In genomic region chr18:12318857-12319256, GRCh38 we compare ENCODE assay signal across 19 cellular contexts. TPM values are rescaled to one million over a fixed set of nuclear protein-coding genes. Genes with fewer than 3 reads are reported as not detected.
DNase-seq lines count a peak whose midpoint lies in the region; ATAC-seq and TF ChIP-seq lines count a peak whose summit lies in the region.
"Had no signal": no experiment of that assay in that cellular context is flagged by ENCODE, and none has a peak within 500 bp of the region (broad histone marks: within the 10 kb centered on the region; RNA-seq: fewer than 3 reads in every experiment).

No MANE protein-coding gene starts in this region.

- no peak for ATAC-seq in gastroesophageal sphincter
- ATAC-seq: activated naive CD8-positive, alpha-beta T cell treated with anti-CD3 and anti-CD28 coated beads, Interleukin-2, amount 50 U/mL, for 24 hours; activated T-cell treated with anti-CD3 and anti-CD28 coated beads, Interleukin-2, amount 50 U/mL, for 4 hours; naive thymus-derived CD4-positive, alpha-beta T cell had no signal

- H3K4me1 ChIP-seq in cardiac muscle cell (ENCODE audit: low read depth) (no peaks in the 10 kb centered on the region), gastroesophageal sphincter (peaks cover 16 to 81% (median 53%) of the 10 kb centered on the region in 3 donors), stomach (peaks cover 12 to 60% (median 33%) of the 10 kb centered on the region in 4 donors), Peyer's patch (peaks cover 0 to 41% (median 0%) of the 10 kb centered on the region in 4 donors)
- H3K4me1 ChIP-seq: Caco-2 had no signal

- in situ Hi-C loops in SK-MEL-5 (cut with HindIII; ENCODE audit: low pct_unique_long_range_greater_than_20kb, low sequenced_read_pairs), result no loop called here

- no peaks in the 10 kb centered on the region for H3K9me3 ChIP-seq in cardiac muscle cell (ENCODE audit: low read depth)
- no peaks in the 10 kb centered on the region for H3K9me3 ChIP-seq in gastroesophageal sphincter
- H3K9me3 ChIP-seq in stomach, result no peaks in the 10 kb centered on the region
- H3K9me3 ChIP-seq in Peyer's patch, result no peaks in the 10 kb centered on the region
- H3K9me3 ChIP-seq: Caco-2, tibial nerve had no signal

- 28 to 34% methylated on average over 2 to 3 of the region's 5 CpGs for WGBS in gastroesophageal sphincter (ENCODE audit: low coverage in 1 of 2), 2 donors
- WGBS in stomach, 5 donors, result 61 to 85% (median 71%) methylated on average over 1 to 5 of the region's 5 CpGs

- intact Hi-C loops in cardiac septum (cut with DNase I), result loop anchor here (5.0 kb wide), 1 partner anchor 37 kb away; no protein-coding TSS in a partner anchor
- intact Hi-C loops in stomach (cut with DNase I; ENCODE audit: low total_unique reads), result no loop called here

- H3K4me3 ChIP-seq in cardiac muscle cell (no peak overlapping the region), gastroesophageal sphincter (no peak overlapping the region), stomach (no peak overlapping the region), Peyer's patch (no peak overlapping the region)
- H3K4me3 ChIP-seq: skin epidermis, tibial nerve had no signal

- no peak for TF ChIP-seq CTCF in cardiac muscle cell (IDR thresholded peaks at IDR 0.05; ENCODE audit: low read depth, low read length)
- no peak for TF ChIP-seq CTCF in gastroesophageal sphincter (IDR thresholded peaks at IDR 0.05)
- TF ChIP-seq CTCF in stomach (IDR thresholded peaks at IDR 0.05), result no peak
- no peak for TF ChIP-seq CTCF in Peyer's patch (IDR thresholded peaks at IDR 0.05)

- DNase-seq in cardiac muscle cell (ENCODE audit: low read depth in 1 of 2, low spot score in 1 of 2) (no peak), cardiac septum (ENCODE audit: low spot score) (no peak), SK-MEL-5 (ENCODE audit: low read depth, low spot score) (peak; percentile 8), stomach (no peak), Peyer's patch (no peak), HuH-7 (ENCODE audit: low spot score) (no peak)
- DNase-seq in activated CD8-positive, alpha-beta memory T cell treated with anti-CD3 and anti-CD28 coated beads, Interleukin-2, amount 50 U/mL, for 48 hours, result no peak
- DNase-seq: activated CD4-positive, alpha-beta T cell treated with anti-CD3 and anti-CD28 coated beads for 48 hours; activated naive CD8-positive, alpha-beta T cell treated with anti-CD3 and anti-CD28 coated beads, Interleukin-2, amount 50 U/mL, for 24 hours; activated T-cell treated with anti-CD3 and anti-CD28 coated beads, Interleukin-2, amount 50 U/mL, for 4 hours; Caco-2; DMS79; H9; naive thymus-derived CD4-positive, alpha-beta T cell; NCI-H1105 treated with DMSO at 0.1 percent for 48 hours; NCI-H446 had no signal

- H3K27ac ChIP-seq in cardiac muscle cell, result peak overlapping the region; percentile 45
- H3K27ac ChIP-seq in gastroesophageal sphincter, result peak overlapping the region in 3 of 4 donors; percentile 70 to 82 (median 79)
- H3K27ac ChIP-seq in stomach, result peak overlapping the region in 4 of 5 donors; percentile 3 to 71 (median 37)
- H3K27ac ChIP-seq in Peyer's patch, result peak overlapping the region in 2 of 4 donors; percentile 55 to 70

- H3K36me3 ChIP-seq in cardiac muscle cell (peaks cover 30% of the 10 kb centered on the region), gastroesophageal sphincter (peaks cover 0 to 51% of the 10 kb centered on the region in 2 donors), stomach (peaks cover 0 to 58% (median 27%) of the 10 kb centered on the region in 4 donors), Peyer's patch (peaks cover 0 to 22% (median 0%) of the 10 kb centered on the region in 3 donors)

- TF ChIP-seq POLR2A in gastroesophageal sphincter (IDR thresholded peaks at IDR 0.05), result no peak
- no peak for TF ChIP-seq POLR2A in stomach (IDR thresholded peaks at IDR 0.05)
- no peak for TF ChIP-seq POLR2A in Peyer's patch (IDR thresholded peaks at IDR 0.05)

- H3K27me3 ChIP-seq in cardiac muscle cell (no peaks in the 10 kb centered on the region), gastroesophageal sphincter (no peaks in the 10 kb centered on the region), stomach (no peaks in the 10 kb centered on the region), Peyer's patch (no peaks in the 10 kb centered on the region)
- H3K27me3 ChIP-seq: tibial nerve had no signal

- TF ChIP-seq EP300 in gastroesophageal sphincter (IDR thresholded peaks at IDR 0.05), result no peak
- no peak for TF ChIP-seq EP300 in stomach (IDR thresholded peaks at IDR 0.05)

RNA-seq across cellular contexts. Expression of gene TUBB6, which starts 10.8 kb away (rescaled TPM):
- total RNA-seq in cardiac muscle cell (212 and 450 TPM in 2 replicates), cardiac septum (155 TPM), gastroesophageal sphincter (100 to 1,000 TPM; 398 to 983 (median 654) TPM), stomach (100 to 1,000 TPM; 154 to 333 (median 248) TPM), Peyer's patch (100 to 1,000 TPM in 1 of 4 donors, 10 to 100 TPM in 3; 20.7 to 111 (median 50.5) TPM)
- polyA plus RNA-seq in cardiac muscle cell (185 and 240 TPM in 2 replicates), stomach (100 to 1,000 TPM in 1 of 3 donors, 10 to 100 TPM in 2; 66.6 to 108 (median 92.2) TPM)
- total RNA-seq in SK-MEL-5 (2014; rRNA removed; shearing (Covaris generic)), result 32.2 and 33.5 TPM in 2 replicates
- polyA plus RNA-seq in SK-MEL-5 (2015; cell fraction: cytosol; rRNA removed), result 42.0 and 50.2 TPM in 2 replicates
- polyA plus RNA-seq in SK-MEL-5 (2015; cell fraction: nucleus; rRNA removed), result 14.5 and 29.1 TPM in 2 replicates

RNA-seq across cellular contexts. Expression of gene AFG3L2, which starts 58.2 kb away (rescaled TPM):
- total RNA-seq in cardiac muscle cell, result 82.3 and 97.6 TPM in 2 replicates
- polyA plus RNA-seq in cardiac muscle cell, result 83.5 and 92.3 TPM in 2 replicates
- 110 TPM for total RNA-seq in cardiac septum
- total RNA-seq in SK-MEL-5 (2014; rRNA removed; shearing (Covaris generic)), result 112 and 132 TPM in 2 replicates
- 72.4 and 86.0 TPM in 2 replicates for polyA plus RNA-seq in SK-MEL-5 (2015; cell fraction: cytosol; rRNA removed)
- polyA plus RNA-seq in SK-MEL-5 (2015; cell fraction: nucleus; rRNA removed), result 48.4 and 49.0 TPM in 2 replicates
- total RNA-seq in gastroesophageal sphincter, result 10 to 100 TPM; 38.4 to 52.9 (median 40.8) TPM
- total RNA-seq in stomach, result 100 to 1,000 TPM in 2 of 5 donors, 10 to 100 TPM in 3; 36.2 to 144 (median 58.0) TPM
- polyA plus RNA-seq in stomach, result 10 to 100 TPM; 21.7 to 29.9 (median 24.1) TPM
- 100 to 1,000 TPM in 2 of 4 donors, 10 to 100 TPM in 2; 47.9 to 111 (median 94.8) TPM for total RNA-seq in Peyer's patch
